ENCODE assay signal across 1 cellular context in genomic region chr19:39212377-39212742, GRCh38.
A peak's percentile ranks its signal among the peaks of the same experiment; 100 is the strongest.
TF ChIP-seq lines count a peak whose summit lies in the region.

No MANE protein-coding gene starts in this region.

TF ChIP-seq in A549, 52 proteins besides CTCF, POLR2A, EP300 and RAD21 (continued from another document):
- TF ChIP-seq ELK1 (IDR thresholded peaks at IDR 0.05; ENCODE audit: low read depth, low read length) (no peak), ZNF302 (CRISPR knock-in tag; IDR thresholded peaks at IDR 0.05) (no peak), HMGXB4 (CRISPR knock-in tag; IDR thresholded peaks at IDR 0.05; ENCODE audit: borderline replicate concordance) (no peak), JUNB (IDR thresholded peaks at IDR 0.05) (no peak), TP53 (CRISPR knock-in tag; IDR thresholded peaks at IDR 0.05) (no peak), BCL3 (IDR thresholded peaks at IDR 0.05) (no peak), KDM1A (IDR thresholded peaks at IDR 0.05; ENCODE audit: low read depth) (no peak), MAFK (IDR thresholded peaks at IDR 0.05; ENCODE audit: partially characterized antibody) (no peak), GATA3 (IDR thresholded peaks at IDR 0.05; ENCODE audit: borderline replicate concordance) (no peak), MAX (IDR thresholded peaks at IDR 0.05) (no peak; the same call in 1 of the 2 replicates), PBX3 (IDR thresholded peaks at IDR 0.05) (no peak), KDM5A (IDR thresholded peaks at IDR 0.05) (no peak), PHF8 (IDR thresholded peaks at IDR 0.05; ENCODE audit: borderline replicate concordance, low read depth) (no peak), HES2 (IDR thresholded peaks at IDR 0.05) (no peak), HOXA7 (CRISPR knock-in tag; IDR thresholded peaks at IDR 0.05) (no peak), SMC3 (IDR thresholded peaks at IDR 0.05) (peak; percentile 93), NFE2L2 (conservative IDR thresholded peaks at IDR 0.05; ENCODE audit: low read length) (no peak), POLR2AphosphoS2 (conservative IDR thresholded peaks at IDR 0.05; ENCODE audit: low read length) (no peak), HDAC2 (IDR thresholded peaks at IDR 0.05) (no peak), REST (IDR thresholded peaks at IDR 0.05) (no peak), NR3C1 (IDR thresholded peaks at IDR 0.05) (no peak), HEYL (CRISPR knock-in tag; IDR thresholded peaks at IDR 0.05) (no peak), USF2 (IDR thresholded peaks at IDR 0.05) (no peak), CBX2 (IDR thresholded peaks at IDR 0.05; ENCODE audit: borderline replicate concordance, low read depth) (no peak), RCOR1 (IDR thresholded peaks at IDR 0.05; ENCODE audit: low read depth, low read length) (no peak), MYC (IDR thresholded peaks at IDR 0.05; ENCODE audit: borderline replicate concordance, low read length) (no peak), MAZ (IDR thresholded peaks at IDR 0.05; ENCODE audit: borderline replicate concordance, low read depth, low read length) (no peak), SREBF2 (IDR thresholded peaks at IDR 0.05) (no peak), EHMT2 (IDR thresholded peaks at IDR 0.05; ENCODE audit: low read depth) (no peak), FOXS1 (CRISPR knock-in tag; IDR thresholded peaks at IDR 0.05) (no peak), BHLHE40 (IDR thresholded peaks at IDR 0.05; ENCODE audit: low read depth, low read length) (no peak), NPAS2 (CRISPR knock-in tag; IDR thresholded peaks at IDR 0.05; ENCODE audit: borderline replicate concordance) (no peak), ATOH8 (CRISPR knock-in tag; IDR thresholded peaks at IDR 0.05; ENCODE audit: low read depth) (0 out of 2 replicates have a peak, but pooled peaks have one; percentile 25), EHF (CRISPR knock-in tag; IDR thresholded peaks at IDR 0.05) (0 out of 2 replicates have a peak, but pooled peaks have one; percentile 57), RNF2 (IDR thresholded peaks at IDR 0.05; ENCODE audit: borderline replicate concordance, low read depth) (no peak), TFCP2L1 (CRISPR knock-in tag; IDR thresholded peaks at IDR 0.05) (no peak), RARB (CRISPR knock-in tag; IDR thresholded peaks at IDR 0.05) (no peak), FOSB (CRISPR knock-in tag; IDR thresholded peaks at IDR 0.05) (0 out of 2 replicates have a peak, but pooled peaks have one; percentile 64), CEBPB (IDR thresholded peaks at IDR 0.05) (0 out of 4 replicates have a peak, but pooled peaks of 1 of the 2 experiments have one; percentile 21), CHD2 (IDR thresholded peaks at IDR 0.05; ENCODE audit: low read length, partially characterized antibody) (no peak)
